In the genomic region with DNA sequence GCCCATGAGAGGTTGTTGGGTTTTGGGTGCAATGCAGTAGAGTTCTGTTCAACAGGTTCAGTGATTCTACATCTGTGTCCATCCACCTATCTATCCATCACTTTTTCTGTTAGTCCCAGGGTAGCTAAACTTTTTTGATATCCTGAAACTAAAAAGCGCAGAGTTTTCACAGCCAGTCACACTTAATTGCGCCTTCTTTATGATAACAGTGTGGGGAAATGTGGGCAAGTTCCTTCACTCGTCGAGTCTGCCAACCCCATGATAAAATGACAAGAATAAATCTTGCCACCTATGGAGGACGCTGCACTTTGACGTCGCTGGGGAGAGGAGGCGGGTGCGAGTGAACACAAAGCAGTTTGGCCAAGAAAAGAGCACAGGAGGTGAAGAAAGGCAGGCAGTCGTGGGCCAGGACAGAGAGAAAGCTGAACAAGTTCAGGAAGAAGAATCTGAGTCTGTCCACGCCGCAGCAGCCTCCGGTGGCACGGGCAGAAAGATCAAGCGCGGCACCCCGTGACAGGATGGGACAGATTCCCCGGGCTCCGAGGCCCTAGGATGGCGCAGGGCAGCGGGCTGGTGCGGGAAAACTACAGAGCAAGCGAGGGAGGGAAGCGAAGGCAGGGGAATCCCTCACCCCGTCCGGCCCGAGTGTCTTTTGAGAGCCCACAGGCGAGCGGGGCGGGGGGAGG, we compare ENCODE assay signal across 9 cellular contexts. TPM values are rescaled to one million over a fixed set of nuclear protein-coding genes. Genes with fewer than 3 reads are reported as not detected.
DNase-seq lines count a peak whose midpoint lies in the region; ATAC-seq, FAIRE-seq and TF ChIP-seq lines count a peak whose summit lies in the region.
"Had no signal": no experiment of that assay in that cellular context is flagged by ENCODE, and none has a peak within 500 bp of the region (broad histone marks: within the 10 kb centered on the region; RNA-seq: fewer than 3 reads in every experiment).

No MANE protein-coding gene starts in this region.

- CTCF ChIA-PET in endothelial cell of umbilical vein (lab: Charles Lee) = interaction anchor here (1.5 to 9.5 kb wide), 4 partner anchors 15 to 1306 kb away, joined by 5 to 223 read pairs (median 8); no protein-coding TSS in a partner anchor
- CTCF ChIA-PET in PC-9 (lab: Charles Lee) = no interaction called here

- peak overlapping the region; percentile 61 to 87 (median 74) for H3K27ac Mint-ChIP-seq in IgD-negative memory B cell

- peaks cover 5% of the 10 kb centered on the region for H3K4me1 ChIP-seq in endothelial cell of umbilical vein (ENCODE audit: control insufficient read depth, extremely low read depth, insufficient read depth, low read length)
- H3K4me1 ChIP-seq in PC-9 (replicated peaks; ENCODE audit: insufficient read depth) = no peaks in the 10 kb centered on the region; the same call in 1 of the 2 replicates

- H3K4me2 ChIP-seq in endothelial cell of umbilical vein (ENCODE audit: insufficient read depth, low read length) (peak overlapping the region; percentile 76), PC-9 (no peak overlapping the region)

- H2AFZ ChIP-seq in endothelial cell of umbilical vein (ENCODE audit: low read depth, low read length) (no peak overlapping the region), PC-9 (no peak overlapping the region)

- H3K36me3 ChIP-seq in endothelial cell of umbilical vein (ENCODE audit: control insufficient read depth in 2 of 2, extremely low read depth in 1 of 2, insufficient read depth in 2 of 2, low read length in 2 of 2) (no peaks in the 10 kb centered on the region), PC-9 (ENCODE audit: low read depth) (no peaks in the 10 kb centered on the region)

- H3K4me3 ChIP-seq in endothelial cell of umbilical vein (replicated peaks in 1 of 3; ENCODE audit: insufficient read depth in 1 of 3, low read depth in 1 of 3, low read length in 3 of 3) (no peak overlapping the region), skeletal muscle cell (ENCODE audit: low read depth, low read length) (peak overlapping the region; percentile 45), PC-9 (no peak overlapping the region)

- H4K20me1 ChIP-seq in endothelial cell of umbilical vein (replicated peaks; ENCODE audit: control insufficient read depth, extremely low read depth, insufficient read depth, low read length) (no peaks in the 10 kb centered on the region), PC-9 (ENCODE audit: insufficient read depth) (no peaks in the 10 kb centered on the region)

- H3K9me3 ChIP-seq in endothelial cell of umbilical vein (replicated peaks; ENCODE audit: control insufficient read depth, insufficient read depth, low read length) (no peaks in the 10 kb centered on the region), PC-9 (ENCODE audit: insufficient read depth, low read depth) (no peaks in the 10 kb centered on the region)

- no peaks in the 10 kb centered on the region for H3F3A ChIP-seq in PC-9 (ENCODE audit: insufficient read depth, low read depth)

- peaks cover 0 to 4% (median 2%) of the 10 kb centered on the region in 3 donors for H3K9me3 Mint-ChIP-seq in IgD-negative memory B cell

- POLR2A ChIA-PET in endothelial cell of umbilical vein (lab: Charles Lee) = no interaction called here
- POLR2A ChIA-PET in PC-9 (lab: Charles Lee; ENCODE audit: unreplicated experiment) = no interaction called here

- no peaks in the 10 kb centered on the region for H3K9me2 ChIP-seq in PC-9 (ENCODE audit: insufficient read depth)

- BruUV-seq in endothelial cell of umbilical vein (replicated peaks; lab: Mats Ljungman, UMichigan) (no TSS peak), PC-9 (replicated peaks; lab: Mats Ljungman, UMichigan) (no TSS peak)

- no peaks in the 10 kb centered on the region for H3K36me3 Mint-ChIP-seq in IgD-negative memory B cell

- DNase-seq in left cardiac atrium = no peak
- no peak for DNase-seq in Right ventricle myocardium superior
- no peak for DNase-seq in endothelial cell of umbilical vein (ENCODE audit: low read depth, low spot score)
- no peak for DNase-seq in skeletal muscle cell (ENCODE audit: low read depth)
- DNase-seq in mesenteric fat pad (ENCODE audit: low spot score) = no peak
- DNase-seq in PC-9 = no peak
- no peak for DNase-seq in NCI-H524 treated with DMSO at 0.1 percent for 48 hours (lab: John Stamatoyannopoulos, UW)

- intact Hi-C loops in left cardiac atrium (cut with DNase I) = loop anchor here in 1 of 2 donors (5.0 to 10.0 kb wide), 2 partner anchors 475 to 727 kb away; no protein-coding TSS in a partner anchor
- intact Hi-C loops in Right ventricle myocardium superior (cut with DNase I) = no loop called here
- intact Hi-C loops in endothelial cell of umbilical vein (cut with micrococcal nuclease) = loop anchor here (1.0 to 2.0 kb wide), 4 partner anchors 477 to 1224 kb away; no protein-coding TSS in a partner anchor
- intact Hi-C loops in PC-9 (cut with micrococcal nuclease; ENCODE audit: unreplicated experiment) = no loop called here

- FAIRE-seq in endothelial cell of umbilical vein (lab: Jason Lieb, UNC) = no peak
- FAIRE-seq: G401.6 had no signal

- no peak for TF ChIP-seq POLR2A in endothelial cell of umbilical vein (IDR thresholded peaks at IDR 0.05; ENCODE audit: low read depth, low read length)

- H3K27ac ChIP-seq in endothelial cell of umbilical vein (ENCODE audit: insufficient read depth, low read depth, low read length) (no peak overlapping the region), PC-9 (no peak overlapping the region)

- ATAC-seq in left cardiac atrium = peak; percentile 49 to 53
- ATAC-seq in Right ventricle myocardium superior (ENCODE audit: poor library complexity) = no peak

- H3K9ac ChIP-seq in endothelial cell of umbilical vein (replicated peaks; ENCODE audit: extremely low read depth, insufficient read depth, low read length) = no peak overlapping the region

- H3K27me3 Mint-ChIP-seq in IgD-negative memory B cell = peaks cover 56% of the 10 kb centered on the region

- dilution Hi-C loops in endothelial cell of umbilical vein (cut with MboI; ENCODE audit: extremely low pct_ligation_motif_present, low sequenced_read_pairs) = no loop called here

- H3K79me2 ChIP-seq in endothelial cell of umbilical vein (ENCODE audit: control insufficient read depth, insufficient read depth, low read length) = no peaks in the 10 kb centered on the region
- no peaks in the 10 kb centered on the region for H3K79me2 ChIP-seq in PC-9 (ENCODE audit: low read depth)

- peaks cover 51 to 82% of the 10 kb centered on the region in 2 experiments for H3K27me3 ChIP-seq in endothelial cell of umbilical vein (ENCODE audit: control insufficient read depth in 2 of 2, insufficient read depth in 2 of 2, low read length in 2 of 2)
- peaks cover 37% of the 10 kb centered on the region for H3K27me3 ChIP-seq in PC-9 (ENCODE audit: insufficient read depth, low read depth)

- no peaks in the 10 kb centered on the region for H3K9me1 ChIP-seq in endothelial cell of umbilical vein (replicated peaks; ENCODE audit: control insufficient read depth, extremely low read depth, insufficient read depth, low read length)

- TF ChIP-seq CTCF in endothelial cell of umbilical vein (IDR thresholded peaks at IDR 0.05; ENCODE audit: extremely low read depth in 1 of 2, insufficient read depth in 1 of 2, low read depth in 1 of 2, low read length in 2 of 2) = no peak
- no peak for TF ChIP-seq CTCF in PC-9 (conservative IDR thresholded peaks at IDR 0.05)

- H3K4me3 Mint-ChIP-seq in IgD-negative memory B cell = peak overlapping the region; percentile 10 to 86 (median 52)

- H3K4me1 Mint-ChIP-seq in IgD-negative memory B cell = peaks cover 0 to 5% (median 4%) of the 10 kb centered on the region in 3 donors

TF ChIP-seq in endothelial cell of umbilical vein, 7 proteins besides CTCF, POLR2A, EP300 and RAD21:
- TF ChIP-seq FOS (IDR thresholded peaks at IDR 0.05; ENCODE audit: borderline replicate concordance, insufficient read depth, low read length) (no peak), MAX (IDR thresholded peaks at IDR 0.05; ENCODE audit: insufficient read depth, insufficient read length) (no peak), EZH2 (IDR thresholded peaks at IDR 0.05; ENCODE audit: borderline replicate concordance, low read depth, low read length, severe bottlenecking) (peak; percentile 67)

RNA-seq across cellular contexts. Expression of gene SP8, which starts 9.2 kb away (rescaled TPM):
- total RNA-seq in left cardiac atrium = not detected
- not detected for total RNA-seq in Right ventricle myocardium superior
- polyA plus RNA-seq in IgD-negative memory B cell = not detected
- 0.38 and 2.5 TPM in 2 replicates for total RNA-seq in endothelial cell of umbilical vein
- 0.92 and 1.1 TPM in 2 replicates for polyA plus RNA-seq in endothelial cell of umbilical vein
- 0.36 and 0.47 TPM in 2 replicates for polyA plus RNA-seq in endothelial cell of umbilical vein (2011; cell fraction: cytosol; rRNA removed)
- 0.41 and 0.54 TPM in 2 replicates for polyA plus RNA-seq in endothelial cell of umbilical vein (2011; cell fraction: nucleus; rRNA removed)
- 0.15 TPM in 1 of 2 replicates, not detected in the other for polyA plus RNA-seq in endothelial cell of umbilical vein (2012)
- 0.68 and 0.96 TPM in 2 replicates for polyA minus RNA-seq in endothelial cell of umbilical vein
- not detected for polyA minus RNA-seq in endothelial cell of umbilical vein (2011; cell fraction: cytosol; rRNA and poly(A)+ RNA removed)
- polyA minus RNA-seq in endothelial cell of umbilical vein (2011; cell fraction: nucleus; rRNA and poly(A)+ RNA removed) = 0.38 and 0.72 TPM in 2 replicates
- not detected for total RNA-seq in mesenteric fat pad
- not detected in 2 replicates for total RNA-seq in PC-9 (2021)
